In the genomic region with DNA sequence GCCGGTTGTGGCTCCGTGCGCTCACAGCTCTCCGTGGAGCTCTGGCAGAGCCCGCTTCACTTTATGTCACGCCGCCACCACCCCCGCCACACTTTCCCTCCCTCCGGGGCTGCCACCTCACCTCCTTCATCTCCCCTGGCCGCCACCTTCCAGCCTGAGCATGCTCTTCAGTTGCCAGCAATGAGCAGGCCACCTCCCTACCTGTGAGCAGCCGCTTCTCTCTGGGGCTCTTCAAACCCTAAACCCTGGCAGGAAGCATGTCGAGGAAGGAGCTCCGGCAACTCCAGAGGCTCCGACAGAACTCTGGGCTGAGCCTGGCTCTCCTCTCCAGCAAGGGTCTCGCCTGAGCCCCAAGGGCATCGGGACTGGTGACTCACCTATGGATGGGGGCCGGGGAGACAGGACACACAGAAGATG, we compare ENCODE assay signal across 35 cellular contexts. TPM values are rescaled to one million over a fixed set of nuclear protein-coding genes. Genes with fewer than 3 reads are reported as not detected.
"Had no signal": no experiment of that assay in that cellular context is flagged by ENCODE, and none has a peak within 500 bp of the region (broad histone marks: within the 10 kb centered on the region; RNA-seq: fewer than 3 reads in every experiment).

No MANE protein-coding gene starts in this region.

- H3K27ac ChIP-seq: brain microvascular endothelial cell, esophagus squamous epithelium, hepatocyte, skin epidermis, thyroid gland, upper lobe of right lung, WERI-Rb-1 had no signal

- H3K36me3 Mint-ChIP-seq: activated naive CD8-positive, alpha-beta T cell treated with anti-CD3 and anti-CD28 coated beads, Interleukin-2, amount 10 ng/mL, durations not matched to agents 7 days and 5 days; natural killer cell treated with Interleukin-12 subunit alpha and Interleukin-12 subunit beta and Interleukin-15 and Interleukin-18, amount 100 ng/mL, for 72 hours had no signal

- FAIRE-seq: astrocyte had no signal

- H3K4me3 Mint-ChIP-seq: activated CD4-positive, alpha-beta memory T cell treated with anti-CD3 and anti-CD28 coated beads for 36 hours; activated naive CD4-positive, alpha-beta T cell treated with anti-CD3 and anti-CD28 coated beads for 36 hours; activated naive CD8-positive, alpha-beta T cell treated with anti-CD3 and anti-CD28 coated beads, Interleukin-2, amount 10 ng/mL, durations not matched to agents 7 days and 5 days; activated T-helper 1 cell treated with anti-CD3 and anti-CD28 coated beads, Interleukin-12 subunit alpha, Interleukin-12 subunit beta, Interleukin-2, Interleukin-4 antibody, amounts not matched to agents 30 ng/mL and 10 ng/mL and 1 ng/mL, durations not matched to agents 14 hours and 24 hours and 36 hours; endodermal cell; natural killer cell treated with Interleukin-12 subunit alpha and Interleukin-12 subunit beta and Interleukin-15 and Interleukin-18, amount 100 ng/mL, for 72 hours; stimulated activated effector memory CD8-positive, alpha-beta T cell treated with anti-CD3 and anti-CD28 coated beads, Interleukin-12 subunit alpha, Interleukin-12 subunit beta, amount 100 ng/mL, for 72 hours; stimulated activated naive CD8-positive, alpha-beta T cell treated with anti-CD3 and anti-CD28 coated beads, Interleukin-15, Interleukin-2, amounts not matched to agents 100 ng/mL and 50 ng/mL, for 24 hours; T-helper 17 cell had no signal

- H3K27me3 Mint-ChIP-seq: activated CD4-positive, alpha-beta memory T cell treated with anti-CD3 and anti-CD28 coated beads for 36 hours; activated naive CD8-positive, alpha-beta T cell treated with anti-CD3 and anti-CD28 coated beads, Interleukin-2, amount 10 ng/mL, durations not matched to agents 7 days and 5 days; natural killer cell treated with Interleukin-12 subunit alpha and Interleukin-12 subunit beta and Interleukin-15 and Interleukin-18, amount 100 ng/mL, for 72 hours; stimulated activated naive CD8-positive, alpha-beta T cell treated with anti-CD3 and anti-CD28 coated beads, Interleukin-15, Interleukin-2, amounts not matched to agents 100 ng/mL and 50 ng/mL, for 24 hours; T-helper 17 cell had no signal

- H3K9me3 ChIP-seq: esophagus squamous epithelium, thyroid gland, upper lobe of right lung had no signal

- H3K4me1 ChIP-seq: upper lobe of right lung had no signal

- H3K27ac Mint-ChIP-seq: activated CD4-positive, alpha-beta memory T cell treated with anti-CD3 and anti-CD28 coated beads for 36 hours; activated naive CD4-positive, alpha-beta T cell treated with anti-CD3 and anti-CD28 coated beads for 36 hours; activated naive CD8-positive, alpha-beta T cell treated with anti-CD3 and anti-CD28 coated beads, Interleukin-2, amount 10 ng/mL, durations not matched to agents 7 days and 5 days; activated T-helper 1 cell treated with anti-CD3 and anti-CD28 coated beads, Interleukin-12 subunit alpha, Interleukin-12 subunit beta, Interleukin-2, Interleukin-4 antibody, amounts not matched to agents 30 ng/mL and 10 ng/mL and 1 ng/mL, durations not matched to agents 14 hours and 24 hours and 36 hours; endodermal cell; natural killer cell treated with Interleukin-12 subunit alpha and Interleukin-12 subunit beta and Interleukin-15 and Interleukin-18, amount 100 ng/mL, for 72 hours; stimulated activated effector memory CD8-positive, alpha-beta T cell treated with anti-CD3 and anti-CD28 coated beads, Interleukin-12 subunit alpha, Interleukin-12 subunit beta, amount 100 ng/mL, for 72 hours; stimulated activated naive CD8-positive, alpha-beta T cell treated with anti-CD3 and anti-CD28 coated beads, Interleukin-15, Interleukin-2, amounts not matched to agents 100 ng/mL and 50 ng/mL, for 24 hours; T-helper 17 cell had no signal

- H3K79me2 ChIP-seq: hepatocyte had no signal

- ATAC-seq: activated CD4-positive, CD25-positive, alpha-beta regulatory T cell treated with anti-CD3 and anti-CD28 coated beads, Interleukin-2, amount 50 U/mL, for 24 hours; natural killer cell treated with Interleukin-12 subunit alpha and Interleukin-12 subunit beta and Interleukin-15 and Interleukin-18, amount 100 ng/mL, for 72 hours; SK-N-SH treated with all-trans-retinoic acid at 6 μM for 48 hours; stimulated activated effector memory CD8-positive, alpha-beta T cell treated with anti-CD3 and anti-CD28 coated beads, Interleukin-12 subunit alpha, Interleukin-12 subunit beta, amount 100 ng/mL, for 72 hours; T-helper 17 cell; upper lobe of right lung had no signal

- DNase-seq: activated CD4-positive, alpha-beta memory T cell treated with anti-CD3 and anti-CD28 coated beads for 36 hours; activated CD4-positive, alpha-beta T cell treated with anti-CD3 and anti-CD28 coated beads for 48 hours; activated CD8-positive, alpha-beta memory T cell treated with anti-CD3 and anti-CD28 coated beads, Interleukin-2, amount 50 U/mL, for 4 hours; activated effector memory CD4-positive, alpha-beta T cell treated with anti-CD3 and anti-CD28 coated beads, Interleukin-2, amount 50 U/mL, for 16 hours; activated naive CD4-positive, alpha-beta T cell treated with anti-CD3 and anti-CD28 coated beads for 36 hours; activated naive CD8-positive, alpha-beta T cell treated with anti-CD3 and anti-CD28 coated beads, Interleukin-2, amount 10 ng/mL, durations not matched to agents 7 days and 5 days; activated T-cell treated with anti-CD3 and anti-CD28 coated beads, Interleukin-2, amount 50 U/mL, for 1 hour; brain microvascular endothelial cell; endodermal cell; esophagus squamous epithelium; foreskin melanocyte; midbrain; stimulated activated CD4-positive, alpha-beta T cell treated with anti-CD3 and anti-CD28 coated beads, Interleukin-4, amount 100 ng/mL, for 24 hours; T-helper 17 cell; T1000; thyroid gland; upper lobe of right lung; WERI-Rb-1 had no signal

- H2AFZ ChIP-seq: hepatocyte had no signal

- H3K4me1 Mint-ChIP-seq: endodermal cell; stimulated activated effector memory CD8-positive, alpha-beta T cell treated with anti-CD3 and anti-CD28 coated beads, Interleukin-12 subunit alpha, Interleukin-12 subunit beta, amount 100 ng/mL, for 72 hours had no signal

- H3K4me3 ChIP-seq: esophagus squamous epithelium, hepatocyte, skin epidermis, thyroid gland, upper lobe of right lung had no signal

- H3K27me3 ChIP-seq: brain microvascular endothelial cell, esophagus squamous epithelium, hepatocyte, thyroid gland, upper lobe of right lung had no signal

- H3K4me2 ChIP-seq: hepatocyte had no signal

- H3K9me3 Mint-ChIP-seq: activated CD4-positive, alpha-beta memory T cell treated with anti-CD3 and anti-CD28 coated beads for 36 hours; activated naive CD4-positive, alpha-beta T cell treated with anti-CD3 and anti-CD28 coated beads for 36 hours; activated naive CD8-positive, alpha-beta T cell treated with anti-CD3 and anti-CD28 coated beads, Interleukin-2, amount 10 ng/mL, durations not matched to agents 7 days and 5 days; activated T-helper 1 cell treated with anti-CD3 and anti-CD28 coated beads, Interleukin-12 subunit alpha, Interleukin-12 subunit beta, Interleukin-2, Interleukin-4 antibody, amounts not matched to agents 30 ng/mL and 10 ng/mL and 1 ng/mL, durations not matched to agents 14 hours and 24 hours and 36 hours; endodermal cell; natural killer cell treated with Interleukin-12 subunit alpha and Interleukin-12 subunit beta and Interleukin-15 and Interleukin-18, amount 100 ng/mL, for 72 hours; stimulated activated effector memory CD8-positive, alpha-beta T cell treated with anti-CD3 and anti-CD28 coated beads, Interleukin-12 subunit alpha, Interleukin-12 subunit beta, amount 100 ng/mL, for 72 hours; stimulated activated naive CD8-positive, alpha-beta T cell treated with anti-CD3 and anti-CD28 coated beads, Interleukin-15, Interleukin-2, amounts not matched to agents 100 ng/mL and 50 ng/mL, for 24 hours had no signal

RNA-seq across cellular contexts. Expression of a gene that starts 36.7 kb away (rescaled TPM):
- total RNA-seq: activated CD4-positive, alpha-beta memory T cell treated with anti-CD3 and anti-CD28 coated beads for 36 hours; activated CD8-positive, alpha-beta memory T cell treated with anti-CD3 and anti-CD28 coated beads for 36 hours; activated naive CD4-positive, alpha-beta T cell treated with anti-CD3 and anti-CD28 coated beads for 36 hours; activated naive CD8-positive, alpha-beta T cell treated with anti-CD3 and anti-CD28 coated beads, Interleukin-2, amount 10 ng/mL, durations not matched to agents 7 days and 5 days; activated T-helper 1 cell treated with anti-CD3 and anti-CD28 coated beads, Interleukin-12 subunit alpha, Interleukin-12 subunit beta, Interleukin-2, Interleukin-4 antibody, amounts not matched to agents 30 ng/mL and 10 ng/mL and 1 ng/mL, durations not matched to agents 14 hours and 24 hours and 36 hours; astrocyte; endodermal cell; esophagus squamous epithelium; hepatocyte; kidney epithelial cell; liver; natural killer cell treated with Interleukin-12 subunit alpha and Interleukin-12 subunit beta and Interleukin-15 and Interleukin-18, amount 100 ng/mL, for 72 hours; osteocyte; posterior vena cava; renal cortical epithelial cell; sciatic nerve; subcutaneous adipose tissue; T-helper 17 cell; thyroid gland; upper lobe of right lung had no signal
- polyA plus RNA-seq: hepatocyte, liver had no signal

RNA-seq across cellular contexts. Expression of a gene that starts 56.3 kb away (rescaled TPM):
- total RNA-seq: activated CD4-positive, alpha-beta memory T cell treated with anti-CD3 and anti-CD28 coated beads for 36 hours; activated CD8-positive, alpha-beta memory T cell treated with anti-CD3 and anti-CD28 coated beads for 36 hours; activated naive CD4-positive, alpha-beta T cell treated with anti-CD3 and anti-CD28 coated beads for 36 hours; activated naive CD8-positive, alpha-beta T cell treated with anti-CD3 and anti-CD28 coated beads, Interleukin-2, amount 10 ng/mL, durations not matched to agents 7 days and 5 days; activated T-helper 1 cell treated with anti-CD3 and anti-CD28 coated beads, Interleukin-12 subunit alpha, Interleukin-12 subunit beta, Interleukin-2, Interleukin-4 antibody, amounts not matched to agents 30 ng/mL and 10 ng/mL and 1 ng/mL, durations not matched to agents 14 hours and 24 hours and 36 hours; astrocyte; endodermal cell; esophagus squamous epithelium; hepatocyte; kidney epithelial cell; liver; natural killer cell treated with Interleukin-12 subunit alpha and Interleukin-12 subunit beta and Interleukin-15 and Interleukin-18, amount 100 ng/mL, for 72 hours; osteocyte; posterior vena cava; renal cortical epithelial cell; sciatic nerve; subcutaneous adipose tissue; T-helper 17 cell; thyroid gland; upper lobe of right lung had no signal
- polyA plus RNA-seq: hepatocyte, liver had no signal
